ENCODE assay signal across 13 cellular contexts in genomic region chr3:167493240-167493639, GRCh38. TPM values are rescaled to one million over a fixed set of nuclear protein-coding genes. Genes with fewer than 3 reads are reported as not detected.
DNase-seq lines count a peak whose midpoint lies in the region; ATAC-seq and TF ChIP-seq lines count a peak whose summit lies in the region.
"Had no signal": no experiment of that assay in that cellular context is flagged by ENCODE, and none has a peak within 500 bp of the region (broad histone marks: within the 10 kb centered on the region; RNA-seq: fewer than 3 reads in every experiment).

No MANE protein-coding gene starts in this region.

- no peak overlapping the region for H2BK15ac ChIP-seq in H9 (ENCODE audit: low read depth, low read length)

- no peak overlapping the region for H3K23ac ChIP-seq in H9 (ENCODE audit: insufficient read length, low read depth, low read length)

- H2AFZ ChIP-seq in H9 (ENCODE audit: low read length), result no peak overlapping the region

- no peak overlapping the region for H2BK12ac ChIP-seq in H9 (ENCODE audit: insufficient read length, low read depth, low read length)

- H3K4ac ChIP-seq in H9 (ENCODE audit: low read depth, low read length), result no peak overlapping the region

- H3K4me3 ChIP-seq in kidney epithelial cell (ENCODE audit: low read depth, low read length), result no peak overlapping the region

- H3K9me3 Mint-ChIP-seq in H9, result no peaks in the 10 kb centered on the region

- no CpG with 5 or more reads among the region's 3 CpGs for WGBS in H9 (ENCODE audit: extremely low coverage, insufficient read length, low lambda C conversion rate)

- no peak overlapping the region for H4K91ac ChIP-seq in H9 (ENCODE audit: insufficient read length, low read depth, low read length)

- H3K4me2 ChIP-seq in H9 (ENCODE audit: insufficient read depth, insufficient read length, low read length), result no peak overlapping the region

- H3K23me2 ChIP-seq in H9 (ENCODE audit: insufficient read length, low read depth, low read length, poor library complexity, severe bottlenecking), result no peaks in the 10 kb centered on the region

- no peak for ATAC-seq in left colon
- ATAC-seq: effector memory CD8-positive, alpha-beta T cell had no signal

- H3K4me1 Mint-ChIP-seq in H9, result peaks cover 30 to 31% of the 10 kb centered on the region in 2 experiments

- H3K27me3 ChIP-seq in H9 (ENCODE audit: insufficient read depth, low read length), result no peaks in the 10 kb centered on the region
- H3K27me3 ChIP-seq in kidney epithelial cell (ENCODE audit: control insufficient read depth, insufficient read depth, low read length), result no peaks in the 10 kb centered on the region

- H3T11ph ChIP-seq in H9 (ENCODE audit: low read length), result no peak overlapping the region

- in situ Hi-C loops in SK-MEL-5 (cut with HindIII; ENCODE audit: low pct_unique_long_range_greater_than_20kb, low sequenced_read_pairs), result no loop called here

- no peak overlapping the region for H3K56ac ChIP-seq in H9 (ENCODE audit: insufficient read length, low read depth, low read length)

- peak; percentile 87 for TF ChIP-seq CTCF in H9 (conservative IDR thresholded peaks at IDR 0.05)
- TF ChIP-seq CTCF in kidney epithelial cell (IDR thresholded peaks at IDR 0.05; ENCODE audit: insufficient read depth, low read length, poor library complexity, severe bottlenecking), result peak; percentile 34

- no peaks in the 10 kb centered on the region for H4K20me1 ChIP-seq in H9 (ENCODE audit: control insufficient read depth, insufficient read depth, insufficient read length)

- H3K27me3 Mint-ChIP-seq in H9 (ENCODE audit: low read depth), result peaks cover 2% of the 10 kb centered on the region
- H3K27me3 Mint-ChIP-seq: effector memory CD8-positive, alpha-beta T cell had no signal

- no peak overlapping the region for H2BK5ac ChIP-seq in H9 (ENCODE audit: insufficient read length, low read length)

- no peaks in the 10 kb centered on the region for H3K79me1 ChIP-seq in H9 (ENCODE audit: insufficient read depth, low read depth, low read length, poor library complexity, severe bottlenecking)

- no peak overlapping the region for H3K4me3 Mint-ChIP-seq in H9
- H3K4me3 Mint-ChIP-seq: effector memory CD8-positive, alpha-beta T cell had no signal

- no peak overlapping the region for H3K18ac ChIP-seq in H9 (ENCODE audit: insufficient read length, low read depth, low read length)

- H3K36me3 ChIP-seq in kidney epithelial cell (ENCODE audit: control insufficient read depth, insufficient read depth, low read length), result no peaks in the 10 kb centered on the region

- no peak overlapping the region for H2BK120ac ChIP-seq in H9 (ENCODE audit: low read depth, low read length, poor library complexity, severe bottlenecking)

- no peak overlapping the region for H4K8ac ChIP-seq in H9 (replicated peaks; ENCODE audit: insufficient read length, low read depth, low read length)

- H3K27ac ChIP-seq in H9 (ENCODE audit: insufficient read length, low read depth, low read length), result no peak overlapping the region

- no peaks in the 10 kb centered on the region for H3K36me3 Mint-ChIP-seq in H9 (ENCODE audit: insufficient read depth in 1 of 3, low read depth in 3 of 3)

- H2AK5ac ChIP-seq in H9 (ENCODE audit: insufficient read length, low read length), result no peak overlapping the region

- no peak overlapping the region for H3K27ac Mint-ChIP-seq in H9
- H3K27ac Mint-ChIP-seq: effector memory CD8-positive, alpha-beta T cell had no signal

- H4K5ac ChIP-seq in H9 (ENCODE audit: insufficient read length, low read depth, low read length), result no peak overlapping the region

- peaks cover 12% of the 10 kb centered on the region; the same call in 1 of the 2 replicates for H3K4me1 ChIP-seq in H9 (ENCODE audit: insufficient read depth, low read length)

- no peak overlapping the region for H3K14ac ChIP-seq in H9 (ENCODE audit: insufficient read depth, low read length)

- intact Hi-C loops in left colon (cut with DNase I, micrococcal nuclease), result no loop called here

- H3K79me2 ChIP-seq in H9 (ENCODE audit: insufficient read depth, low read length), result no peaks in the 10 kb centered on the region

- no peak overlapping the region for H3K9ac ChIP-seq in H9 (ENCODE audit: extremely low read depth, insufficient read length, low read length)

- H2BK20ac ChIP-seq in H9 (ENCODE audit: low read depth, low read length, poor library complexity, severe bottlenecking), result no peak overlapping the region

- H3K9me3 ChIP-seq in H9 (ENCODE audit: control insufficient read depth, low read depth, low read length), result no peaks in the 10 kb centered on the region

- DNase-seq in DMS53 (lab: John Stamatoyannopoulos, UW) (peak; percentile 57), H9 (peak; percentile 69), SK-MEL-5 (ENCODE audit: low read depth, low spot score) (peak; percentile 68), kidney epithelial cell (ENCODE audit: low read depth) (no peak), left colon (no peak), NCI-H128 (lab: John Stamatoyannopoulos, UW; ENCODE audit: unreplicated experiment) (no peak), DMS79 treated with DMSO at 0.1 percent for 48 hours (lab: John Stamatoyannopoulos, UW) (no peak), Ammon's horn (ENCODE audit: low spot score) (no peak)
- DNase-seq: effector memory CD8-positive, alpha-beta T cell; EL; HCEC 1CT had no signal

RNA-seq across cellular contexts. Expression of gene SERPINI2, which starts 19.4 kb away (rescaled TPM):
- total RNA-seq in H9 (2021) (0.22 TPM in 1 of 2 replicates, not detected in the other), kidney epithelial cell (not detected in 2 replicates), left colon (not detected)
- not detected in 2 replicates for total RNA-seq in SK-MEL-5 (2014; rRNA removed; shearing (Covaris generic))
- polyA plus RNA-seq in SK-MEL-5 (2015; cell fraction: cytosol; rRNA removed), result not detected in 2 replicates
- not detected in 2 replicates for polyA plus RNA-seq in SK-MEL-5 (2015; cell fraction: nucleus; rRNA removed)
- total RNA-seq: liver, skeletal muscle tissue had no signal
- polyA plus RNA-seq: liver had no signal

Comparison
In these comparisons a context has a peak if more than half of its experiments do, and no peak if none do; other contexts are left out.
1. DNase-seq: peak in DMS53 (single experiment), H9 (single experiment) and SK-MEL-5 (single experiment); none in kidney epithelial cell (single experiment), left colon (0 of 2), NCI-H128 (single experiment), DMS79 treated with DMSO at 0.1 percent for 48 hours (single experiment) and Ammon's horn (single experiment).